ENCODE assay signal across 9 cellular contexts in genomic region chr7:1290262-1291039, GRCh38. TPM values are rescaled to one million over a fixed set of nuclear protein-coding genes. Genes with fewer than 3 reads are reported as not detected.
DNase-seq lines count a peak whose midpoint lies in the region; ATAC-seq, FAIRE-seq and TF ChIP-seq lines count a peak whose summit lies in the region.
"Had no signal": no experiment of that assay in that cellular context is flagged by ENCODE, and none has a peak within 500 bp of the region (broad histone marks: within the 10 kb centered on the region; RNA-seq: fewer than 3 reads in every experiment).

No MANE protein-coding gene starts in this region.

- no peaks in the 10 kb centered on the region for H3K79me2 ChIP-seq in DND-41 (ENCODE audit: insufficient read depth, low read length)
- H3K79me2 ChIP-seq in smooth muscle cell (ENCODE audit: low read depth), result no peaks in the 10 kb centered on the region

- H3K4me1 ChIP-seq in DND-41 (ENCODE audit: insufficient read depth, low read length), result no peaks in the 10 kb centered on the region
- H3K4me1 ChIP-seq in iPS-20b (ENCODE audit: insufficient read depth, low read length), result no peaks in the 10 kb centered on the region
- H3K4me1 ChIP-seq in smooth muscle cell (ENCODE audit: low read depth), result peaks cover 4% of the 10 kb centered on the region
- H3K4me1 ChIP-seq in small intestine (ENCODE audit: control insufficient read depth in 2 of 2, insufficient read depth in 1 of 2, low read depth in 1 of 2, low read length in 1 of 2), result no peaks in the 10 kb centered on the region

- DNase-seq in DND-41 (peak; percentile 30), NCI-H2227 (lab: John Stamatoyannopoulos, UW; ENCODE audit: unreplicated experiment) (peak; percentile 65), smooth muscle cell (lab: John Stamatoyannopoulos, UW; ENCODE audit: unreplicated experiment) (no peak), GM19239 (ENCODE audit: insufficient read length, low spot score) (no peak), small intestine (no peak), NAMALWA (ENCODE audit: low spot score) (no peak)

- H3K36me3 Mint-ChIP-seq in brain, result no peaks in the 10 kb centered on the region

- no peak overlapping the region for H3K27ac ChIP-seq in DND-41 (ENCODE audit: low read length)
- H3K27ac ChIP-seq in iPS-20b (ENCODE audit: low read length), result no peak overlapping the region
- no peak overlapping the region for H3K27ac ChIP-seq in smooth muscle cell (ENCODE audit: low read depth)
- no peak overlapping the region for H3K27ac ChIP-seq in small intestine (ENCODE audit: low read depth in 1 of 2, low read length in 1 of 2)
- H3K27ac ChIP-seq: SJSA1 had no signal

- peak overlapping the region; percentile 57 to 84 (median 81) for H3K4me3 Mint-ChIP-seq in brain

- WGBS in smooth muscle cell (ENCODE audit: low lambda C conversion rate), result 30% methylated on average over 44 of the region's 50 CpGs
- WGBS in small intestine, 3 donors, result 6 to 11% (median 7%) methylated on average over 48 to 50 of the region's 50 CpGs

- no peak overlapping the region for H3K4me3 ChIP-seq in DND-41 (ENCODE audit: low read depth in 1 of 2, low read length in 2 of 2)
- peak overlapping the region; percentile 74 for H3K4me3 ChIP-seq in iPS-20b (ENCODE audit: low read length)
- peak overlapping the region; percentile 52 for H3K4me3 ChIP-seq in smooth muscle cell
- H3K4me3 ChIP-seq in small intestine (ENCODE audit: low read depth in 1 of 2, low read length in 2 of 2), result no peak overlapping the region
- H3K4me3 ChIP-seq: SJSA1 had no signal

- no peaks in the 10 kb centered on the region for H3K27me3 Mint-ChIP-seq in brain

- peaks cover 26% of the 10 kb centered on the region for H3K4me1 Mint-ChIP-seq in brain

- no peak for FAIRE-seq in GM19239 (lab: Jason Lieb, UNC)
- no peak for FAIRE-seq in small intestine (lab: Jason Lieb, UNC)

- H3K4me2 ChIP-seq in DND-41 (ENCODE audit: insufficient read depth, low read length), result no peak overlapping the region
- H3K4me2 ChIP-seq in smooth muscle cell, result peak overlapping the region; percentile 93

- TF ChIP-seq CTCF in DND-41 (IDR thresholded peaks at IDR 0.05; ENCODE audit: borderline replicate concordance, extremely low read depth, low read length, poor library complexity, severe bottlenecking) (peak; percentile 7), brain (conservative IDR thresholded peaks at IDR 0.05) (peak in 1 of 2 experiments; percentile 20), smooth muscle cell (IDR thresholded peaks at IDR 0.05; ENCODE audit: borderline replicate concordance, insufficient read depth, poor library complexity, severe bottlenecking) (peak; percentile 5)

- H3K36me3 ChIP-seq in DND-41 (ENCODE audit: insufficient read depth, low read length) (no peaks in the 10 kb centered on the region), iPS-20b (ENCODE audit: insufficient read depth, low read depth, low read length) (no peaks in the 10 kb centered on the region), smooth muscle cell (ENCODE audit: low read depth) (no peaks in the 10 kb centered on the region), small intestine (ENCODE audit: control insufficient read depth in 2 of 2, insufficient read depth in 2 of 2, low read length in 2 of 2) (no peaks in the 10 kb centered on the region)
- H3K36me3 ChIP-seq: SJSA1 had no signal

- H4K20me1 ChIP-seq in DND-41 (ENCODE audit: insufficient read depth, low read length) (no peaks in the 10 kb centered on the region), smooth muscle cell (ENCODE audit: low read depth) (no peaks in the 10 kb centered on the region)

- no peaks in the 10 kb centered on the region for H3F3A ChIP-seq in smooth muscle cell (ENCODE audit: low read depth)

- no peaks in the 10 kb centered on the region for H3K27me3 ChIP-seq in DND-41 (ENCODE audit: insufficient read depth, low read length, poor library complexity)
- H3K27me3 ChIP-seq in iPS-20b (ENCODE audit: insufficient read depth, low read length), result peaks cover 37% of the 10 kb centered on the region
- peaks cover 7% of the 10 kb centered on the region for H3K27me3 ChIP-seq in smooth muscle cell (ENCODE audit: low read depth)
- H3K27me3 ChIP-seq in small intestine (ENCODE audit: control insufficient read depth in 2 of 2, insufficient read depth in 2 of 2, low read length in 2 of 2), result peaks cover 4 to 20% of the 10 kb centered on the region in 2 donors

- H2AFZ ChIP-seq in DND-41 (ENCODE audit: low read depth, low read length) (no peak overlapping the region), smooth muscle cell (ENCODE audit: low read depth) (peak overlapping the region; percentile 93)

- H3K9me3 ChIP-seq in DND-41 (ENCODE audit: insufficient read depth, low read length, severe bottlenecking) (no peaks in the 10 kb centered on the region), iPS-20b (ENCODE audit: insufficient read depth, low read depth, low read length) (no peaks in the 10 kb centered on the region), smooth muscle cell (replicated peaks; ENCODE audit: low read depth) (no peaks in the 10 kb centered on the region), small intestine (ENCODE audit: control insufficient read depth, low read depth) (no peaks in the 10 kb centered on the region)
- H3K9me3 ChIP-seq: SJSA1 had no signal

- H3K9ac ChIP-seq in DND-41 (ENCODE audit: low read depth, low read length) (no peak overlapping the region), iPS-20b (ENCODE audit: low read depth, low read length) (no peak overlapping the region; the same call in 1 of the 2 replicates), smooth muscle cell (ENCODE audit: low read depth) (no peak overlapping the region)

- no peaks in the 10 kb centered on the region for H3K9me3 Mint-ChIP-seq in brain

- peak overlapping the region; percentile 81 to 94 (median 88) for H3K27ac Mint-ChIP-seq in brain

- ATAC-seq in DND-41 (ENCODE audit: insufficient read depth, low read depth), result peak; percentile 42; the same call in 2 of the 3 replicates

RNA-seq across cellular contexts. Expression of gene UNCX, which starts 57.8 kb away (rescaled TPM):
- polyA plus RNA-seq in brain (ENCODE audit: insufficient read depth, low read depth, low replicate concordance) (not detected), smooth muscle cell (not detected in 2 replicates), small intestine (not detected)
- total RNA-seq in smooth muscle cell, result not detected in 2 replicates
- total RNA-seq: SJSA1 had no signal

Comparison
In these comparisons a context has a peak if more than half of its experiments do, and no peak if none do; other contexts are left out.
1. DNase-seq: peak in DND-41 (single experiment) and NCI-H2227 (single experiment); none in smooth muscle cell (single experiment), GM19239 (single experiment), small intestine (single experiment) and NAMALWA (single experiment).
2. H3K4me3 ChIP-seq: peak in iPS-20b (single experiment) and smooth muscle cell (single experiment); none in DND-41 (0 of 2) and small intestine (0 of 2).